ENCODE assay signal across 29 cellular contexts in the genomic region with DNA sequence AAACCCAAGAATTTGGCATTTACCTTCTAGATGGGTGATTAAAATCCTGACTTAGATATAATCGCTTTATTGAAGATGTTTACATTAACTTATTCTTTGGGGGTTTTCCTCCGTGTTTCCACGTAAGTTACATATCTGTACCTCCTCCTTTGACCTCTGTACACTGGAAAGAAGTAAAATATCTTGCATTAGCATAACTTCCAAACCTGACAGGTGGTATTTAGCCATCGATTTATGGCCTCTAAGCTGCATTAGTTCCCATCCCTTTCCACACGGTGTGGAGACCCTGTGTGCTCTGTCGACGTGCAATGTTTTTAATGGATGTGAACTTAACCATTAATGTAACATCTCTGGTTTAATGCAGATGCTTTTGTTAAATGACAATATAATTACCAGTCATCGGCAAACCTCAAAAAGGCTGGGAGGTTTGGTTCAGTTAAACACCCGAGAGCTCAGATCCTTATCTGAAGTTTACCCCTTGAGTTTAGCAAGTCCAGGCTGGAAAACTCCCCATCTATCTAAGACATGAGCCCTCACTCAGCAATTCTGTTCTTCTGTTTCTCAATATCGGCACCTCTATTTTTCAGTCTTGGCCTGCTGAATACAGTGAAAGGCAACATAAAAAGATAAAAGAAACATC.
DNase-seq lines count a peak whose midpoint lies in the region; ATAC-seq and TF ChIP-seq lines count a peak whose summit lies in the region.
"Had no signal": no experiment of that assay in that cellular context is flagged by ENCODE, and none has a peak within 500 bp of the region (broad histone marks: within the 10 kb centered on the region; RNA-seq: fewer than 3 reads in every experiment).

No MANE protein-coding gene starts in this region.

- whole genome bisulfite sequencing in mesenchymal stem cell = 66% methylated on average over 6 of the region's 10 CpGs

- peak; percentile 11 for DNase-seq in NCI-H1105 treated with DMSO at 0.1 percent for 48 hours (lab: John Stamatoyannopoulos, UW)
- no peak for DNase-seq in NCI-H1105 (lab: John Stamatoyannopoulos, UW)
- DNase-seq in HEK293T (ENCODE audit: extremely low spot score) = no peak
- DNase-seq in activated naive CD8-positive, alpha-beta T cell treated with anti-CD3 and anti-CD28 coated beads, Interleukin-2, amount 50 U/mL, for 24 hours = no peak
- peak; percentile 18 for DNase-seq in mesenchymal stem cell
- no peak for DNase-seq in NCI-H774 (lab: John Stamatoyannopoulos, UW)
- DNase-seq in Right ventricle myocardium superior = no peak
- DNase-seq: activated naive CD4-positive, alpha-beta T cell treated with anti-CD3 and anti-CD28 coated beads, Interleukin-2, amount 10 ng/mL, durations not matched to agents 7 days and 5 days; AML-193; anterior cingulate cortex; CD4-positive, alpha-beta memory T cell; effector CD8-positive, alpha-beta T cell; EL; erythroblast; head of caudate nucleus; left cardiac atrium; NCI-H2029; posterior cingulate gyrus; right cardiac atrium; SJCRH30; stimulated activated CD4-positive, alpha-beta T cell treated with anti-CD3 and anti-CD28 coated beads, Interleukin-4, amount 100 ng/mL, for 24 hours; substantia nigra; T-cell had no signal

- H2BK5ac ChIP-seq in mesenchymal stem cell (ENCODE audit: low read depth, low read length, poor library complexity, severe bottlenecking) = no peak overlapping the region

- H2BK15ac ChIP-seq in mesenchymal stem cell (ENCODE audit: low read depth, poor library complexity, severe bottlenecking) = no peak overlapping the region

- no peak overlapping the region for H2BK12ac ChIP-seq in mesenchymal stem cell (ENCODE audit: low read length in 2 of 2)

- no peaks in the 10 kb centered on the region for H3K36me3 Mint-ChIP-seq in activated naive CD8-positive, alpha-beta T cell treated with anti-CD3 and anti-CD28 coated beads, Interleukin-2, amount 50 U/mL, for 24 hours (ENCODE audit: low read depth)
- H3K36me3 Mint-ChIP-seq: activated naive CD4-positive, alpha-beta T cell treated with anti-CD3 and anti-CD28 coated beads, Interleukin-2, amount 10 ng/mL, durations not matched to agents 7 days and 5 days; CD4-positive, alpha-beta memory T cell; IgD-negative memory B cell; memory B cell; stimulated activated effector memory CD8-positive, alpha-beta T cell treated with anti-CD3 and anti-CD28 coated beads, Interleukin-12 subunit alpha, Interleukin-12 subunit beta, amount 100 ng/mL, for 72 hours; T-cell had no signal

- POLR2A ChIA-PET in HEK293T (lab: Yijun Ruan, JAX) = no interaction called here

- no peaks in the 10 kb centered on the region for H3K79me1 ChIP-seq in mesenchymal stem cell (replicated peaks; ENCODE audit: low read length, poor library complexity, severe bottlenecking)

- no peaks in the 10 kb centered on the region for H3K4me1 ChIP-seq in mesenchymal stem cell (ENCODE audit: control insufficient read depth, insufficient read depth, low read depth, low read length)
- H3K4me1 ChIP-seq: SJCRH30 had no signal

- no peak overlapping the region for H3K4me3 ChIP-seq in mesenchymal stem cell (ENCODE audit: insufficient read depth in 1 of 2, low read depth in 1 of 2, low read length in 2 of 2)
- H3K4me3 ChIP-seq: SJCRH30 had no signal

- no peak overlapping the region for H4K8ac ChIP-seq in mesenchymal stem cell (ENCODE audit: low read length)

- no peak overlapping the region for H3K14ac ChIP-seq in mesenchymal stem cell (ENCODE audit: low read length in 2 of 2)

- no peak overlapping the region for H3K4ac ChIP-seq in mesenchymal stem cell (ENCODE audit: low read depth in 1 of 2, low read length in 2 of 2)

- no peak overlapping the region for H2BK120ac ChIP-seq in mesenchymal stem cell (ENCODE audit: low read depth, low read length)

- H3K27me3 ChIP-seq in mesenchymal stem cell (ENCODE audit: control insufficient read depth in 1 of 2, insufficient read depth in 1 of 2, low read length in 2 of 2) = peaks cover 0 to 4% of the 10 kb centered on the region in 2 experiments
- H3K27me3 ChIP-seq: SJCRH30 had no signal

- peak overlapping the region; percentile 49 for H3K27ac Mint-ChIP-seq in activated naive CD8-positive, alpha-beta T cell treated with anti-CD3 and anti-CD28 coated beads, Interleukin-2, amount 50 U/mL, for 24 hours
- H3K27ac Mint-ChIP-seq: activated naive CD4-positive, alpha-beta T cell treated with anti-CD3 and anti-CD28 coated beads, Interleukin-2, amount 10 ng/mL, durations not matched to agents 7 days and 5 days; activated T-helper 1 cell treated with anti-CD3 and anti-CD28 coated beads, Interleukin-12 subunit alpha, Interleukin-12 subunit beta, Interleukin-2, Interleukin-4 antibody, amounts not matched to agents 30 ng/mL and 10 ng/mL and 1 ng/mL, durations not matched to agents 14 hours and 24 hours and 36 hours; IgD-negative memory B cell; memory B cell; stimulated activated effector memory CD8-positive, alpha-beta T cell treated with anti-CD3 and anti-CD28 coated beads, Interleukin-12 subunit alpha, Interleukin-12 subunit beta, amount 100 ng/mL, for 72 hours; T-cell had no signal

- H3K4me2 ChIP-seq in mesenchymal stem cell (ENCODE audit: low read length, poor library complexity, severe bottlenecking) = no peak overlapping the region

- H2AK5ac ChIP-seq in mesenchymal stem cell (ENCODE audit: low read length, severe bottlenecking) = no peak overlapping the region

- H3K9me3 Mint-ChIP-seq in activated naive CD8-positive, alpha-beta T cell treated with anti-CD3 and anti-CD28 coated beads, Interleukin-2, amount 50 U/mL, for 24 hours = no peaks in the 10 kb centered on the region
- H3K9me3 Mint-ChIP-seq: activated naive CD4-positive, alpha-beta T cell treated with anti-CD3 and anti-CD28 coated beads, Interleukin-2, amount 10 ng/mL, durations not matched to agents 7 days and 5 days; activated T-helper 1 cell treated with anti-CD3 and anti-CD28 coated beads, Interleukin-12 subunit alpha, Interleukin-12 subunit beta, Interleukin-2, Interleukin-4 antibody, amounts not matched to agents 30 ng/mL and 10 ng/mL and 1 ng/mL, durations not matched to agents 14 hours and 24 hours and 36 hours; stimulated activated effector memory CD8-positive, alpha-beta T cell treated with anti-CD3 and anti-CD28 coated beads, Interleukin-12 subunit alpha, Interleukin-12 subunit beta, amount 100 ng/mL, for 72 hours; T-cell had no signal

- CTCF ChIA-PET in HEK293T (lab: Yijun Ruan, JAX) = interaction anchor here (0.6 to 0.8 kb wide), 2 partner anchors 480 to 875 kb away, joined by 3 read pairs; no protein-coding TSS in a partner anchor

- no peaks in the 10 kb centered on the region for H3K27me3 Mint-ChIP-seq in activated naive CD8-positive, alpha-beta T cell treated with anti-CD3 and anti-CD28 coated beads, Interleukin-2, amount 50 U/mL, for 24 hours
- H3K27me3 Mint-ChIP-seq: IgD-negative memory B cell, T-cell had no signal

- H3K23ac ChIP-seq in mesenchymal stem cell (ENCODE audit: low read length in 2 of 2) = no peak overlapping the region

- H3K27ac ChIP-seq in mesenchymal stem cell (ENCODE audit: low read length, poor library complexity, severe bottlenecking) = no peak overlapping the region
- H3K27ac ChIP-seq: 22Rv1, SJCRH30 had no signal

- no peak overlapping the region for H3K9ac ChIP-seq in mesenchymal stem cell (ENCODE audit: low read length)

- no peak overlapping the region for H4K91ac ChIP-seq in mesenchymal stem cell (ENCODE audit: low read length)

- peaks cover 14% of the 10 kb centered on the region for H3K4me1 Mint-ChIP-seq in activated naive CD8-positive, alpha-beta T cell treated with anti-CD3 and anti-CD28 coated beads, Interleukin-2, amount 50 U/mL, for 24 hours
- H3K4me1 Mint-ChIP-seq: activated naive CD4-positive, alpha-beta T cell treated with anti-CD3 and anti-CD28 coated beads, Interleukin-2, amount 10 ng/mL, durations not matched to agents 7 days and 5 days; IgD-negative memory B cell; memory B cell; stimulated activated effector memory CD8-positive, alpha-beta T cell treated with anti-CD3 and anti-CD28 coated beads, Interleukin-12 subunit alpha, Interleukin-12 subunit beta, amount 100 ng/mL, for 72 hours; T-cell had no signal

- no peaks in the 10 kb centered on the region for H3K9me3 ChIP-seq in mesenchymal stem cell (ENCODE audit: control insufficient read depth, low read length)
- H3K9me3 ChIP-seq: SJCRH30 had no signal

- H3K18ac ChIP-seq in mesenchymal stem cell (ENCODE audit: low read depth in 1 of 2, low read length in 2 of 2) = no peak overlapping the region

- H3K4me3 Mint-ChIP-seq in activated naive CD8-positive, alpha-beta T cell treated with anti-CD3 and anti-CD28 coated beads, Interleukin-2, amount 50 U/mL, for 24 hours = no peak overlapping the region
- H3K4me3 Mint-ChIP-seq: activated naive CD4-positive, alpha-beta T cell treated with anti-CD3 and anti-CD28 coated beads, Interleukin-2, amount 10 ng/mL, durations not matched to agents 7 days and 5 days; activated T-helper 1 cell treated with anti-CD3 and anti-CD28 coated beads, Interleukin-12 subunit alpha, Interleukin-12 subunit beta, Interleukin-2, Interleukin-4 antibody, amounts not matched to agents 30 ng/mL and 10 ng/mL and 1 ng/mL, durations not matched to agents 14 hours and 24 hours and 36 hours; IgD-negative memory B cell; memory B cell; stimulated activated effector memory CD8-positive, alpha-beta T cell treated with anti-CD3 and anti-CD28 coated beads, Interleukin-12 subunit alpha, Interleukin-12 subunit beta, amount 100 ng/mL, for 72 hours; T-cell had no signal

- ATAC-seq in activated naive CD8-positive, alpha-beta T cell treated with anti-CD3 and anti-CD28 coated beads, Interleukin-2, amount 50 U/mL, for 24 hours = no peak
- ATAC-seq in HG02588 (IDR thresholded peaks at IDR 0.05; ENCODE audit: unreplicated experiment) (no peak), Right ventricle myocardium superior (ENCODE audit: poor library complexity) (no peak)
- ATAC-seq: left cardiac atrium, right cardiac atrium, T-cell had no signal

- H2AFZ ChIP-seq in mesenchymal stem cell (ENCODE audit: low read depth, low read length) = no peak overlapping the region

- H3K36me3 ChIP-seq in mesenchymal stem cell (ENCODE audit: control insufficient read depth in 1 of 2, insufficient read depth in 2 of 2, low read depth in 1 of 2, low read length in 2 of 2) = no peaks in the 10 kb centered on the region
- H3K36me3 ChIP-seq: SJCRH30 had no signal

- intact Hi-C loops in Right ventricle myocardium superior (cut with DNase I) = no loop called here

TF ChIP-seq in HEK293T, 16 proteins besides CTCF, POLR2A, EP300 and RAD21:
- TF ChIP-seq, protein P1, sequence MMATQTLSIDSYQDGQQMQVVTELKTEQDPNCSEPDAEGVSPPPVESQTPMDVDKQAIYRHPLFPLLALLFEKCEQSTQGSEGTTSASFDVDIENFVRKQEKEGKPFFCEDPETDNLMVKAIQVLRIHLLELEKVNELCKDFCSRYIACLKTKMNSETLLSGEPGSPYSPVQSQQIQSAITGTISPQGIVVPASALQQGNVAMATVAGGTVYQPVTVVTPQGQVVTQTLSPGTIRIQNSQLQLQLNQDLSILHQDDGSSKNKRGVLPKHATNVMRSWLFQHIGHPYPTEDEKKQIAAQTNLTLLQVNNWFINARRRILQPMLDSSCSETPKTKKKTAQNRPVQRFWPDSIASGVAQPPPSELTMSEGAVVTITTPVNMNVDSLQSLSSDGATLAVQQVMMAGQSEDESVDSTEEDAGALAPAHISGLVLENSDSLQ (IDR thresholded peaks at IDR 0.05) = peak; percentile 79
- no peak for TF ChIP-seq L3MBTL2 (conservative IDR thresholded peaks at IDR 0.05)

Comparison
In these comparisons a context has a peak if more than half of its experiments do, and no peak if none do; other contexts are left out.
1. DNase-seq: peak in NCI-H1105 treated with DMSO at 0.1 percent for 48 hours (single experiment) and mesenchymal stem cell (single experiment); none in NCI-H1105 (single experiment), HEK293T (single experiment), activated naive CD8-positive, alpha-beta T cell treated with anti-CD3 and anti-CD28 coated beads, Interleukin-2, amount 50 U/mL, for 24 hours (single experiment), NCI-H774 (single experiment) and Right ventricle myocardium superior (single experiment).